In genomic region chr18:29226201-29226600, GRCh38 we compare ENCODE assay signal across 19 cellular contexts.
"Had no signal": no experiment of that assay in that cellular context is flagged by ENCODE, and none has a peak within 500 bp of the region (broad histone marks: within the 10 kb centered on the region; RNA-seq: fewer than 3 reads in every experiment).

No MANE protein-coding gene starts in this region.

- H3K27me3 Mint-ChIP-seq: activated naive CD8-positive, alpha-beta T cell treated with anti-CD3 and anti-CD28 coated beads for 36 hours; T-cell had no signal

- DNase-seq: activated CD4-positive, alpha-beta T cell treated with anti-CD3 and anti-CD28 coated beads for 1 hour; activated CD4-positive, alpha-beta T cell treated with anti-CD3 and anti-CD28 coated beads, Interleukin-2, amount 50 U/mL, for 48 hours; activated effector memory CD4-positive, alpha-beta T cell treated with anti-CD3 and anti-CD28 coated beads, Interleukin-2, amount 50 U/mL, for 16 hours; activated naive CD8-positive, alpha-beta T cell treated with anti-CD3 and anti-CD28 coated beads for 36 hours; activated T-cell treated with anti-CD3 and anti-CD28 coated beads, Interleukin-2, amount 50 U/mL, for 4 hours; aorta; caudate nucleus; effector CD8-positive, alpha-beta T cell; head of caudate nucleus; left ventricle myocardium superior; mesendoderm; nephron progenitor cell; pancreas; T-cell; T1000; tibial artery had no signal

- H3K4me3 Mint-ChIP-seq: activated naive CD8-positive, alpha-beta T cell treated with anti-CD3 and anti-CD28 coated beads for 36 hours; activated T-cell treated with anti-CD3 and anti-CD28 coated beads, Interleukin-2, amount 50 U/mL, for 4 hours; nephron progenitor cell; stimulated activated effector memory CD8-positive, alpha-beta T cell treated with anti-CD3 and anti-CD28 coated beads, Interleukin-12 subunit alpha, Interleukin-12 subunit beta, amount 100 ng/mL, for 72 hours; T-cell had no signal

- H3K27ac Mint-ChIP-seq: activated naive CD8-positive, alpha-beta T cell treated with anti-CD3 and anti-CD28 coated beads for 36 hours; nephron progenitor cell; stimulated activated effector memory CD8-positive, alpha-beta T cell treated with anti-CD3 and anti-CD28 coated beads, Interleukin-12 subunit alpha, Interleukin-12 subunit beta, amount 100 ng/mL, for 72 hours; T-cell had no signal

- H3K36me3 ChIP-seq: pancreas, tibial artery had no signal

- H3K9me3 ChIP-seq: pancreas, tibial artery had no signal

- H3K27me3 ChIP-seq: pancreas, tibial artery had no signal

- H3K4me1 ChIP-seq: pancreas, tibial artery had no signal

- ATAC-seq: activated T-cell treated with anti-CD3 and anti-CD28 coated beads, Interleukin-2, amount 50 U/mL, for 4 hours; left ventricle myocardium superior; pancreas; stimulated activated effector memory CD8-positive, alpha-beta T cell treated with anti-CD3 and anti-CD28 coated beads, Interleukin-12 subunit alpha, Interleukin-12 subunit beta, amount 100 ng/mL, for 72 hours; T-cell had no signal

- H3K4me1 Mint-ChIP-seq: activated naive CD8-positive, alpha-beta T cell treated with anti-CD3 and anti-CD28 coated beads for 36 hours; nephron progenitor cell; stimulated activated effector memory CD8-positive, alpha-beta T cell treated with anti-CD3 and anti-CD28 coated beads, Interleukin-12 subunit alpha, Interleukin-12 subunit beta, amount 100 ng/mL, for 72 hours; T-cell had no signal

- H3K36me3 Mint-ChIP-seq: activated naive CD8-positive, alpha-beta T cell treated with anti-CD3 and anti-CD28 coated beads for 36 hours; stimulated activated effector memory CD8-positive, alpha-beta T cell treated with anti-CD3 and anti-CD28 coated beads, Interleukin-12 subunit alpha, Interleukin-12 subunit beta, amount 100 ng/mL, for 72 hours; T-cell had no signal

- H3K4me3 ChIP-seq: coronary artery, pancreas, skin epidermis, tibial artery had no signal

- H3K27ac ChIP-seq: coronary artery, pancreas, skin epidermis, tibial artery had no signal
